Comparison of ENCODE assay signal across 17 cellular contexts in the genomic region with DNA sequence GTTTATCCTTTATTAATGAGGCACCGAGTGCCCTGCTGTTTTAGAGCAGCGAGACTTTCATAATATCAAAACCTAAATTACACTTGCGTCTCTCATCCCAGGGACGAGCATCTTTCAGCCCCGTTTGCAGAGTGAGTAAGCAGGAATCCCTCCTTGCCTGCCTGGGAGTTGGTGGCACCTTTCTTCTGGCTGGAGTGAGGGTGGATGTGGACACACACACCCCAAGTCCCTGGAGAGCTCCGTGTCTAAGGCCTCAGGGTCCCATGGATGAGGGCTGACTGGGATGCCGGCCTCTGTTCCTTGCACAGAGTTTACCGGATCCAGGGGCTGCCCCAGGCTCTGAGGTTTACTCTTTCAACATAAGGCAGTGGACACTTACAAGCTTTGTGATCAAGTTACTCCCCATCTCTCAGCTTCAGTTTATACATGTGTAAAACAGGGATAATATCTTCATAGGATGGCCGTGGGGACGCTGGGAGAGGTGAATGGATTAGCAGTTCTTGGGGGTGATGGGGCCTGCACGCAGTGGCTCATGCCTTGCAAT. TPM values are rescaled to one million over a fixed set of nuclear protein-coding genes. Genes with fewer than 3 reads are reported as not detected.
DNase-seq lines count a peak whose midpoint lies in the region; ATAC-seq, FAIRE-seq and TF ChIP-seq lines count a peak whose summit lies in the region.
"Had no signal": no experiment of that assay in that cellular context is flagged by ENCODE, and none has a peak within 500 bp of the region (broad histone marks: within the 10 kb centered on the region; RNA-seq: fewer than 3 reads in every experiment).

No MANE protein-coding gene starts in this region.

- no peaks in the 10 kb centered on the region for H3K9me2 ChIP-seq in GM23338 (ENCODE audit: insufficient read depth)

- intact Hi-C loops in posterior vena cava (cut with DNase I) = loop anchor here in 1 of 2 donors (10.0 kb wide), 1 partner anchor 279 kb away; no protein-coding TSS in a partner anchor

- H3K79me2 ChIP-seq in GM23338 (replicated peaks; ENCODE audit: insufficient read depth) = no peaks in the 10 kb centered on the region

- H2AFZ ChIP-seq in GM23338 = no peak overlapping the region

- H3K27ac Mint-ChIP-seq in activated CD8-positive, alpha-beta memory T cell treated with anti-CD3 and anti-CD28 coated beads, Interleukin-2, amount 10 ng/mL, durations not matched to agents 7 days and 5 days = no peak overlapping the region
- H3K27ac Mint-ChIP-seq in GM23338 = no peak overlapping the region
- H3K27ac Mint-ChIP-seq: CD4-positive, alpha-beta T cell had no signal

- no peak overlapping the region for H3K4me2 ChIP-seq in GM23338

- DNase-seq in activated CD8-positive, alpha-beta memory T cell treated with anti-CD3 and anti-CD28 coated beads, Interleukin-2, amount 10 ng/mL, durations not matched to agents 7 days and 5 days = peak; percentile 15
- no peak for DNase-seq in activated CD8-positive, alpha-beta memory T cell treated with anti-CD3 and anti-CD28 coated beads, Interleukin-2, amount 50 U/mL, for 4 hours
- DNase-seq in GM23338 (ENCODE audit: low spot score) (no peak), coronary artery (ENCODE audit: low spot score) (peak; percentile 35), posterior vena cava (ENCODE audit: low spot score) (peak; percentile 47), RCC 7860 (ENCODE audit: low spot score) (no peak)
- no peak for DNase-seq in stimulated activated naive CD4-positive, alpha-beta T cell treated with Interleukin-2 at 50 U/mL for 16 hours (lab: John Stamatoyannopoulos, UW)
- DNase-seq: 8988T; BE2C; Calu3; CD4-positive, alpha-beta T cell; HCEC 1CT; NCI-H1417; NCI-H187 treated with DMSO at 0.1 percent for 48 hours; NCI-H446 had no signal

- TF ChIP-seq CTCF in GM23338 (conservative IDR thresholded peaks at IDR 0.05; ENCODE audit: low read depth in 2 of 2) = no peak
- no peak for TF ChIP-seq CTCF in coronary artery (IDR thresholded peaks at IDR 0.05)

- peaks cover 42% of the 10 kb centered on the region for H3K27me3 Mint-ChIP-seq in activated CD8-positive, alpha-beta memory T cell treated with anti-CD3 and anti-CD28 coated beads, Interleukin-2, amount 10 ng/mL, durations not matched to agents 7 days and 5 days
- peaks cover 34% of the 10 kb centered on the region for H3K27me3 Mint-ChIP-seq in GM23338 (ENCODE audit: insufficient read depth, low read depth, poor library complexity)

- H3K4me3 ChIP-seq in GM23338 (no peak overlapping the region), coronary artery (no peak overlapping the region)
- H3K4me3 ChIP-seq: K562 had no signal

- no peaks in the 10 kb centered on the region for H3K36me3 Mint-ChIP-seq in activated CD8-positive, alpha-beta memory T cell treated with anti-CD3 and anti-CD28 coated beads, Interleukin-2, amount 10 ng/mL, durations not matched to agents 7 days and 5 days
- no peaks in the 10 kb centered on the region; the same call in 2 of the 3 replicates for H3K36me3 Mint-ChIP-seq in GM23338 (ENCODE audit: low read depth)

- H3K27ac ChIP-seq in GM23338 (ENCODE audit: low read depth) (0 out of 2 replicates have a peak overlapping the region, but pooled peaks have one; percentile 32), coronary artery (no peak overlapping the region)

- no peaks in the 10 kb centered on the region for H3K9me3 Mint-ChIP-seq in activated CD8-positive, alpha-beta memory T cell treated with anti-CD3 and anti-CD28 coated beads, Interleukin-2, amount 10 ng/mL, durations not matched to agents 7 days and 5 days (ENCODE audit: low read depth)
- H3K9me3 Mint-ChIP-seq in GM23338 = no peaks in the 10 kb centered on the region; the same call in 2 of the 3 replicates
- H3K9me3 Mint-ChIP-seq: CD4-positive, alpha-beta T cell had no signal

- H4K20me1 ChIP-seq in GM23338 (replicated peaks; ENCODE audit: insufficient read depth) = no peaks in the 10 kb centered on the region

- H3K36me3 ChIP-seq in GM23338 (ENCODE audit: insufficient read depth) = no peaks in the 10 kb centered on the region; the same call in 1 of the 2 replicates
- H3K36me3 ChIP-seq: BE2C had no signal

- no peak overlapping the region for H3K4me3 Mint-ChIP-seq in activated CD8-positive, alpha-beta memory T cell treated with anti-CD3 and anti-CD28 coated beads, Interleukin-2, amount 10 ng/mL, durations not matched to agents 7 days and 5 days
- no peak overlapping the region for H3K4me3 Mint-ChIP-seq in GM23338
- H3K4me3 Mint-ChIP-seq: CD4-positive, alpha-beta T cell had no signal

- peaks cover 16% of the 10 kb centered on the region for H3K4me1 Mint-ChIP-seq in activated CD8-positive, alpha-beta memory T cell treated with anti-CD3 and anti-CD28 coated beads, Interleukin-2, amount 10 ng/mL, durations not matched to agents 7 days and 5 days
- peaks cover 11% of the 10 kb centered on the region for H3K4me1 Mint-ChIP-seq in GM23338

- H3K4me1 ChIP-seq in GM23338 (ENCODE audit: insufficient read depth) = peaks cover 4% of the 10 kb centered on the region; the same call in 1 of the 2 replicates

- peaks cover 31% of the 10 kb centered on the region for H3K27me3 ChIP-seq in GM23338 (ENCODE audit: insufficient read depth)
- H3K27me3 ChIP-seq: BE2C had no signal

- FAIRE-seq in RCC 7860 (lab: Jason Lieb, UNC) = no peak
- FAIRE-seq: K562 had no signal

- CTCF ChIA-PET in activated CD8-positive, alpha-beta memory T cell treated with anti-CD3 and anti-CD28 coated beads, Interleukin-2, amount 10 ng/mL, durations not matched to agents 7 days and 5 days (lab: Charles Lee) = no interaction called here

- peaks cover 6% of the 10 kb centered on the region; the same call in 1 of the 2 replicates for H3F3A ChIP-seq in GM23338 (replicated peaks; ENCODE audit: low read depth)

- no peak for ATAC-seq in activated CD8-positive, alpha-beta memory T cell treated with anti-CD3 and anti-CD28 coated beads, Interleukin-2, amount 10 ng/mL, durations not matched to agents 7 days and 5 days
- no peak for ATAC-seq in GM23338
- no peak for ATAC-seq in HG03469 (IDR thresholded peaks at IDR 0.05; ENCODE audit: unreplicated experiment)
- ATAC-seq: K562 had no signal

TF ChIP-seq in GM23338, 12 proteins besides CTCF, POLR2A, EP300 and RAD21 (continues in another document):
- TF ChIP-seq JUNB (IDR thresholded peaks at IDR 0.05; ENCODE audit: unreplicated experiment) = no peak

RNA-seq across cellular contexts. Expression of a gene that starts 24.5 kb away (rescaled TPM):
- 10 to 100 TPM; 30.5 to 34.1 TPM for total RNA-seq in activated CD8-positive, alpha-beta memory T cell treated with anti-CD3 and anti-CD28 coated beads, Interleukin-2, amount 10 ng/mL, durations not matched to agents 7 days and 5 days
- total RNA-seq in GM23338 (2014; rRNA removed; shearing (Covaris generic)) = 24.0 and 24.3 TPM in 2 replicates
- 17.3 and 18.2 TPM in 2 replicates for polyA plus RNA-seq in GM23338 (2016; fragmentation: Nextera tagmentation; extraction: Ambion mirVana)
- 10 to 100 TPM; 13.9 to 19.1 TPM for total RNA-seq in posterior vena cava

RNA-seq across cellular contexts. Expression of a gene that starts 24.6 kb away (rescaled TPM):
- total RNA-seq in activated CD8-positive, alpha-beta memory T cell treated with anti-CD3 and anti-CD28 coated beads, Interleukin-2, amount 10 ng/mL, durations not matched to agents 7 days and 5 days = 1 to 10 TPM; 3.7 to 4.2 TPM
- total RNA-seq in GM23338 (2014; rRNA removed; shearing (Covaris generic)) = 22.5 and 48.4 TPM in 2 replicates
- polyA plus RNA-seq in GM23338 (2016; fragmentation: Nextera tagmentation; extraction: Ambion mirVana) = 36.3 and 38.1 TPM in 2 replicates
- total RNA-seq in posterior vena cava = 10 to 100 TPM; 11.4 to 12.5 TPM

Comparison
In these comparisons a context has a peak if more than half of its experiments do, and no peak if none do; other contexts are left out.
1. DNase-seq: peak in activated CD8-positive, alpha-beta memory T cell treated with anti-CD3 and anti-CD28 coated beads, Interleukin-2, amount 10 ng/mL, durations not matched to agents 7 days and 5 days (single experiment), coronary artery (single experiment) and posterior vena cava (single experiment); none in activated CD8-positive, alpha-beta memory T cell treated with anti-CD3 and anti-CD28 coated beads, Interleukin-2, amount 50 U/mL, for 4 hours (single experiment), GM23338 (single experiment), stimulated activated naive CD4-positive, alpha-beta T cell treated with Interleukin-2 at 50 U/mL for 16 hours (single experiment) and RCC 7860 (single experiment).